Comparison of ENCODE assay signal across 26 cellular contexts in genomic region chr3:35404571-35404970, GRCh38.
"Had no signal": no experiment of that assay in that cellular context is flagged by ENCODE, and none has a peak within 500 bp of the region (broad histone marks: within the 10 kb centered on the region; RNA-seq: fewer than 3 reads in every experiment).

No MANE protein-coding gene starts in this region.

- H3K27me3 ChIP-seq: dorsolateral prefrontal cortex, esophagus muscularis mucosa, foreskin keratinocyte, heart right ventricle, left lung, ovary, spleen, tibial nerve, upper lobe of left lung had no signal

- H3K27me3 Mint-ChIP-seq: naive thymus-derived CD4-positive, alpha-beta T cell; stimulated activated naive CD8-positive, alpha-beta T cell treated with anti-CD3 and anti-CD28 coated beads, Interleukin-15, Interleukin-2, amounts not matched to agents 100 ng/mL and 50 ng/mL, for 24 hours had no signal

- H3K9me3 Mint-ChIP-seq: mesothelial cell of epicardium; nephron progenitor cell; stimulated activated naive B cell treated with anti-CD40 and anti-IgM and Interleukin-4, amounts not matched to agents 10 μg/mL and 1 μg/mL and 100 μg/mL, for 72 hours had no signal

- H3K36me3 ChIP-seq: esophagus muscularis mucosa, heart right ventricle, left lung, ovary, spleen, thoracic aorta, tibial nerve, upper lobe of left lung had no signal

- H3K4me3 ChIP-seq: dorsolateral prefrontal cortex, esophagus muscularis mucosa, heart right ventricle, left lung, mucosa of descending colon, ovary, psoas muscle, skin epidermis, spleen, thoracic aorta, tibial nerve, upper lobe of left lung had no signal

- H3K27ac ChIP-seq: dorsolateral prefrontal cortex, esophagus muscularis mucosa, foreskin keratinocyte, heart right ventricle, left lung, ovary, psoas muscle, skin epidermis, spleen, thoracic aorta, tibial nerve, upper lobe of left lung had no signal

- H3K27ac Mint-ChIP-seq: mesothelial cell of epicardium; naive thymus-derived CD4-positive, alpha-beta T cell; nephron progenitor cell; stimulated activated naive B cell treated with anti-CD40 and anti-IgM and Interleukin-4, amounts not matched to agents 10 μg/mL and 1 μg/mL and 100 μg/mL, for 72 hours; stimulated activated naive CD8-positive, alpha-beta T cell treated with anti-CD3 and anti-CD28 coated beads, Interleukin-15, Interleukin-2, amounts not matched to agents 100 ng/mL and 50 ng/mL, for 24 hours had no signal

- H3K9me3 ChIP-seq: esophagus muscularis mucosa, heart right ventricle, left lung, mucosa of descending colon, ovary, psoas muscle, spleen, thoracic aorta, tibial nerve, upper lobe of left lung had no signal

- H3K36me3 Mint-ChIP-seq: mesothelial cell of epicardium; naive thymus-derived CD4-positive, alpha-beta T cell; stimulated activated naive B cell treated with anti-CD40 and anti-IgM and Interleukin-4, amounts not matched to agents 10 μg/mL and 1 μg/mL and 100 μg/mL, for 72 hours had no signal

- H3K4me1 ChIP-seq: esophagus muscularis mucosa, foreskin keratinocyte, heart right ventricle, left lung, psoas muscle, spleen, tibial nerve, upper lobe of left lung had no signal

- H3K4me3 Mint-ChIP-seq: mesothelial cell of epicardium; naive thymus-derived CD4-positive, alpha-beta T cell; nephron progenitor cell; stimulated activated naive B cell treated with anti-CD40 and anti-IgM and Interleukin-4, amounts not matched to agents 10 μg/mL and 1 μg/mL and 100 μg/mL, for 72 hours; stimulated activated naive CD8-positive, alpha-beta T cell treated with anti-CD3 and anti-CD28 coated beads, Interleukin-15, Interleukin-2, amounts not matched to agents 100 ng/mL and 50 ng/mL, for 24 hours had no signal

- DNase-seq: dorsolateral prefrontal cortex; effector CD4-positive, alpha-beta T cell; foreskin keratinocyte; glutamatergic neuron; heart right ventricle; hippocampal formation; left cardiac atrium; left lung; mesenchymal stem cell; mucosa of descending colon; naive thymus-derived CD4-positive, alpha-beta T cell; nephron progenitor cell; occipital lobe; ovary; posterior cingulate gyrus; psoas muscle; right cardiac atrium; spleen; stimulated activated naive B cell treated with anti-CD40 and anti-IgM and Interleukin-4, amounts not matched to agents 10 μg/mL and 1 μg/mL and 100 μg/mL, for 72 hours; upper lobe of left lung had no signal

- H3K4me1 Mint-ChIP-seq: mesothelial cell of epicardium; naive thymus-derived CD4-positive, alpha-beta T cell; nephron progenitor cell; stimulated activated naive B cell treated with anti-CD40 and anti-IgM and Interleukin-4, amounts not matched to agents 10 μg/mL and 1 μg/mL and 100 μg/mL, for 72 hours had no signal
